In genomic region chr10:100562806-100563293, GRCh38 we compare ENCODE assay signal across 9 cellular contexts. TPM values are rescaled to one million over a fixed set of nuclear protein-coding genes. Genes with fewer than 3 reads are reported as not detected.
DNase-seq lines count a peak whose midpoint lies in the region; ATAC-seq and TF ChIP-seq lines count a peak whose summit lies in the region.
"Had no signal": no experiment of that assay in that cellular context is flagged by ENCODE, and none has a peak within 500 bp of the region (broad histone marks: within the 10 kb centered on the region; RNA-seq: fewer than 3 reads in every experiment).

No MANE protein-coding gene starts in this region.

- H3K27ac ChIP-seq in BLaER1 (peak overlapping the region; percentile 35; the same call in 1 of the 2 replicates), neural progenitor cell (no peak overlapping the region), tibial nerve (no peak overlapping the region)
- H3K27ac ChIP-seq: SK-N-MC had no signal

- H3K27me3 Mint-ChIP-seq in neural progenitor cell (ENCODE audit: insufficient read depth, low read depth) (peaks cover 12% of the 10 kb centered on the region), mesothelial cell of epicardium (ENCODE audit: low read depth) (peaks cover 9% of the 10 kb centered on the region)

- TF ChIP-seq POLR2A in tibial nerve (IDR thresholded peaks at IDR 0.05): no peak

- no peak overlapping the region for H2AFZ ChIP-seq in neural progenitor cell (replicated peaks)

- H3K27ac Mint-ChIP-seq in neural progenitor cell (no peak overlapping the region), mesothelial cell of epicardium (no peak overlapping the region)

- H4K20me1 ChIP-seq in BLaER1: 0 out of 2 replicates have a peak, but pooled peaks cover 6% of the 10 kb centered on the region
- H4K20me1 ChIP-seq in neural progenitor cell (ENCODE audit: low read depth): peaks cover 6% of the 10 kb centered on the region

- no peak overlapping the region for H3K9ac ChIP-seq in BLaER1
- H3K9ac ChIP-seq in neural progenitor cell: no peak overlapping the region

- H3K4me2 ChIP-seq in BLaER1 (peak overlapping the region; percentile 65), neural progenitor cell (no peak overlapping the region)

- WGBS in tibial nerve, 2 donors: 18 to 20% methylated on average over 19 to 20 of the region's 20 CpGs

- H3K9me3 ChIP-seq in BLaER1 (no peaks in the 10 kb centered on the region), neural progenitor cell (ENCODE audit: low read depth) (no peaks in the 10 kb centered on the region), tibial nerve (no peaks in the 10 kb centered on the region)

- H3K36me3 Mint-ChIP-seq in neural progenitor cell (no peaks in the 10 kb centered on the region), mesothelial cell of epicardium (peaks cover 4% of the 10 kb centered on the region)

- no peak overlapping the region for H3K4me3 Mint-ChIP-seq in neural progenitor cell
- no peak overlapping the region for H3K4me3 Mint-ChIP-seq in mesothelial cell of epicardium

- H3K79me2 ChIP-seq in neural progenitor cell (ENCODE audit: low read depth): no peaks in the 10 kb centered on the region

- in situ Hi-C loops in GM13977 (cut with MboI; ENCODE audit: low pct_unique_long_range_greater_than_20kb, low sequenced_read_pairs, unreplicated experiment): no loop called here

- H3K36me3 ChIP-seq in BLaER1 (peaks cover 21% of the 10 kb centered on the region; the same call in 1 of the 2 replicates), neural progenitor cell (no peaks in the 10 kb centered on the region), tibial nerve (peaks cover 0 to 21% (median 0%) of the 10 kb centered on the region in 3 donors)

- H3K4me1 ChIP-seq in BLaER1 (peaks cover 15% of the 10 kb centered on the region), neural progenitor cell (peaks cover 2% of the 10 kb centered on the region), tibial nerve (peaks cover 0 to 12% (median 10%) of the 10 kb centered on the region in 4 donors)

- ATAC-seq in GM19397 (IDR thresholded peaks at IDR 0.05; ENCODE audit: unreplicated experiment): no peak

- no peak overlapping the region for H3K4me3 ChIP-seq in BLaER1
- no peak overlapping the region for H3K4me3 ChIP-seq in epithelial cell of esophagus (ENCODE audit: low read length)
- H3K4me3 ChIP-seq in neural progenitor cell: no peak overlapping the region
- H3K4me3 ChIP-seq in tibial nerve: no peak overlapping the region
- H3K4me3 ChIP-seq: SK-N-MC had no signal

- DNase-seq in GM13977 (ENCODE audit: low spot score): no peak
- peak; percentile 23 for DNase-seq in RPMI8226
- DNase-seq in epithelial cell of esophagus (ENCODE audit: low read depth): peak; percentile 36
- DNase-seq in neural progenitor cell (ENCODE audit: low spot score): peak; percentile 71
- no peak for DNase-seq in tibial nerve (ENCODE audit: low spot score in 2 of 2)
- DNase-seq in mesothelial cell of epicardium (ENCODE audit: low spot score in 2 of 2, unreplicated experiment in 2 of 2): no peak

- TF ChIP-seq CTCF in GM13977 (IDR thresholded peaks at IDR 0.05; ENCODE audit: extremely low read depth, insufficient read depth, missing control alignments) (peak; percentile 8), epithelial cell of esophagus (IDR thresholded peaks at IDR 0.05; ENCODE audit: insufficient read depth, low read depth, low read length, missing control alignments) (peak; percentile 31), neural progenitor cell (IDR thresholded peaks at IDR 0.05) (peak; percentile 53), tibial nerve (IDR thresholded peaks at IDR 0.05) (no peak), mesothelial cell of epicardium (IDR thresholded peaks at IDR 0.05; ENCODE audit: unreplicated experiment) (no peak)

- H3K4me1 Mint-ChIP-seq in neural progenitor cell (peaks cover 16% of the 10 kb centered on the region), mesothelial cell of epicardium (no peaks in the 10 kb centered on the region)

- no peak for TF ChIP-seq EP300 in tibial nerve (IDR thresholded peaks at IDR 0.05)

- H3K9me3 Mint-ChIP-seq in neural progenitor cell (no peaks in the 10 kb centered on the region), mesothelial cell of epicardium (no peaks in the 10 kb centered on the region)

- H3F3A ChIP-seq in neural progenitor cell (ENCODE audit: low read depth): peaks cover 4% of the 10 kb centered on the region

- H3K27me3 ChIP-seq in BLaER1 (peaks cover 11% of the 10 kb centered on the region; the same call in 1 of the 2 replicates), neural progenitor cell (peaks cover 68% of the 10 kb centered on the region), tibial nerve (peaks cover 0 to 63% of the 10 kb centered on the region in 2 donors)

RNA-seq across cellular contexts. Expression of gene HIF1AN, which starts 27.1 kb away (rescaled TPM):
- total RNA-seq in neural progenitor cell (ENCODE audit: low replicate concordance) (24.2 and 26.4 TPM in 2 replicates), tibial nerve (10 to 100 TPM; 11.8 to 24.0 (median 13.6) TPM), mesothelial cell of epicardium (63.4 to 67.1 TPM (median 64.1 TPM) in 3 replicates)

RNA-seq across cellular contexts. Expression of gene NDUFB8, which starts 33.2 kb away (rescaled TPM):
- 124 and 144 TPM in 2 replicates for total RNA-seq in neural progenitor cell (ENCODE audit: low replicate concordance)
- total RNA-seq in tibial nerve: 100 to 1,000 TPM; 106 to 161 (median 132) TPM
- 141 to 157 TPM (median 145 TPM) in 3 replicates for total RNA-seq in mesothelial cell of epicardium

RNA-seq across cellular contexts. Expression of gene SEC31B, which starts 43.2 kb away (rescaled TPM):
- total RNA-seq in neural progenitor cell (ENCODE audit: low replicate concordance) (8.8 and 11.6 TPM in 2 replicates), tibial nerve (10 to 100 TPM; 12.7 to 24.9 (median 17.5) TPM), mesothelial cell of epicardium (26.8 to 30.2 TPM (median 28.8 TPM) in 3 replicates)

Comparison
In these comparisons a context has a peak if more than half of its experiments do, and no peak if none do; other contexts are left out.
1. DNase-seq: peak in RPMI8226 (single experiment), epithelial cell of esophagus (single experiment) and neural progenitor cell (single experiment); none in GM13977 (single experiment), tibial nerve (0 of 2) and mesothelial cell of epicardium (0 of 2).
2. CTCF ChIP-seq: peak in GM13977 (single experiment), epithelial cell of esophagus (single experiment) and neural progenitor cell (single experiment); none in tibial nerve (0 of 5) and mesothelial cell of epicardium (single experiment).